Comparison of ENCODE assay signal across 8 cellular contexts in genomic region chr7:74094224-74095095, GRCh38. TPM values are rescaled to one million over a fixed set of nuclear protein-coding genes. Genes with fewer than 3 reads are reported as not detected.
DNase-seq lines count a peak whose midpoint lies in the region; ATAC-seq and TF ChIP-seq lines count a peak whose summit lies in the region.

No MANE protein-coding gene starts in this region.

- H3K9me3 Mint-ChIP-seq in naive B cell = peaks cover 0 to 3% (median 0%) of the 10 kb centered on the region in 7 donors
- no peaks in the 10 kb centered on the region for H3K9me3 Mint-ChIP-seq in stimulated activated effector memory CD8-positive, alpha-beta T cell treated with anti-CD3 and anti-CD28 coated beads, Interleukin-12 subunit alpha, Interleukin-12 subunit beta, amount 100 ng/mL, for 72 hours

- POLR2A ChIA-PET in GM10248 (lab: Yijun Ruan, JAX) = no interaction called here

- CTCF ChIA-PET in GM10248 (lab: Yijun Ruan, JAX) = interaction anchor here (0.9 to 1.0 kb wide), 2 partner anchors 11 to 26 kb away, joined by 3 read pairs; partner anchors contain the start of gene LIMK1

- H3K27ac Mint-ChIP-seq in naive B cell = peak overlapping the region; percentile 78 to 97 (median 94)
- peak overlapping the region; percentile 94 for H3K27ac Mint-ChIP-seq in stimulated activated effector memory CD8-positive, alpha-beta T cell treated with anti-CD3 and anti-CD28 coated beads, Interleukin-12 subunit alpha, Interleukin-12 subunit beta, amount 100 ng/mL, for 72 hours

- peak; percentile 81 for DNase-seq in GM10248 (ENCODE audit: extremely low spot score)
- DNase-seq in NOMO-1 treated with DMSO at 0.1 percent for 48 hours (lab: John Stamatoyannopoulos, UW; ENCODE audit: unreplicated experiment) = peak; percentile 98
- DNase-seq in activated CD8-positive, alpha-beta memory T cell treated with anti-CD3 and anti-CD28 coated beads, Interleukin-2, amount 50 U/mL, for 48 hours = peak; percentile 86
- DNase-seq in naive B cell = peak; percentile 58
- peak; percentile 60 to 82 for DNase-seq in stimulated activated effector memory CD8-positive, alpha-beta T cell treated with anti-CD3 and anti-CD28 coated beads, Interleukin-12 subunit alpha, Interleukin-12 subunit beta, amount 100 ng/mL, for 72 hours (ENCODE audit: low spot score in 2 of 2)

- H3K36me3 Mint-ChIP-seq in naive B cell = peaks cover 8 to 10% of the 10 kb centered on the region in 2 donors
- H3K36me3 Mint-ChIP-seq in stimulated activated effector memory CD8-positive, alpha-beta T cell treated with anti-CD3 and anti-CD28 coated beads, Interleukin-12 subunit alpha, Interleukin-12 subunit beta, amount 100 ng/mL, for 72 hours = peaks cover 39% of the 10 kb centered on the region

- no peaks in the 10 kb centered on the region for H3K27me3 Mint-ChIP-seq in naive B cell

- H3K4me3 Mint-ChIP-seq in naive B cell = peak overlapping the region; percentile 84 to 95 (median 92)
- H3K4me3 Mint-ChIP-seq in stimulated activated effector memory CD8-positive, alpha-beta T cell treated with anti-CD3 and anti-CD28 coated beads, Interleukin-12 subunit alpha, Interleukin-12 subunit beta, amount 100 ng/mL, for 72 hours = peak overlapping the region; percentile 80

- no peak for TF ChIP-seq CTCF in GM10248 (IDR thresholded peaks at IDR 0.05; ENCODE audit: control extremely low read depth, extremely low read depth, low read depth, missing control alignments)

- ATAC-seq in HG02571 (IDR thresholded peaks at IDR 0.05; ENCODE audit: unreplicated experiment) (peak; percentile 55), esophagus mucosa (peak; percentile 70), naive B cell (ENCODE audit: low read depth in 2 of 2) (peak; percentile 72 to 74), HG02970 (IDR thresholded peaks at IDR 0.05; ENCODE audit: low FRiP score, unreplicated experiment) (no peak)
- peak; percentile 93 for ATAC-seq in stimulated activated effector memory CD8-positive, alpha-beta T cell treated with anti-CD3 and anti-CD28 coated beads, Interleukin-12 subunit alpha, Interleukin-12 subunit beta, amount 100 ng/mL, for 72 hours

- H3K4me1 Mint-ChIP-seq in naive B cell = peaks cover 25 to 40% (median 31%) of the 10 kb centered on the region in 3 donors
- peaks cover 35% of the 10 kb centered on the region for H3K4me1 Mint-ChIP-seq in stimulated activated effector memory CD8-positive, alpha-beta T cell treated with anti-CD3 and anti-CD28 coated beads, Interleukin-12 subunit alpha, Interleukin-12 subunit beta, amount 100 ng/mL, for 72 hours

RNA-seq across cellular contexts. Expression of gene LIMK1, which starts 10.9 kb away (rescaled TPM):
- 10.2 TPM for total RNA-seq in esophagus mucosa
- 10 to 100 TPM in 4 of 6 donors, 1 to 10 TPM in 2; 7.9 to 16.5 (median 11.6) TPM for polyA plus RNA-seq in naive B cell (ENCODE audit: low read depth in 6 of 6)
